ENCODE assay signal across 8 cellular contexts in the genomic region with DNA sequence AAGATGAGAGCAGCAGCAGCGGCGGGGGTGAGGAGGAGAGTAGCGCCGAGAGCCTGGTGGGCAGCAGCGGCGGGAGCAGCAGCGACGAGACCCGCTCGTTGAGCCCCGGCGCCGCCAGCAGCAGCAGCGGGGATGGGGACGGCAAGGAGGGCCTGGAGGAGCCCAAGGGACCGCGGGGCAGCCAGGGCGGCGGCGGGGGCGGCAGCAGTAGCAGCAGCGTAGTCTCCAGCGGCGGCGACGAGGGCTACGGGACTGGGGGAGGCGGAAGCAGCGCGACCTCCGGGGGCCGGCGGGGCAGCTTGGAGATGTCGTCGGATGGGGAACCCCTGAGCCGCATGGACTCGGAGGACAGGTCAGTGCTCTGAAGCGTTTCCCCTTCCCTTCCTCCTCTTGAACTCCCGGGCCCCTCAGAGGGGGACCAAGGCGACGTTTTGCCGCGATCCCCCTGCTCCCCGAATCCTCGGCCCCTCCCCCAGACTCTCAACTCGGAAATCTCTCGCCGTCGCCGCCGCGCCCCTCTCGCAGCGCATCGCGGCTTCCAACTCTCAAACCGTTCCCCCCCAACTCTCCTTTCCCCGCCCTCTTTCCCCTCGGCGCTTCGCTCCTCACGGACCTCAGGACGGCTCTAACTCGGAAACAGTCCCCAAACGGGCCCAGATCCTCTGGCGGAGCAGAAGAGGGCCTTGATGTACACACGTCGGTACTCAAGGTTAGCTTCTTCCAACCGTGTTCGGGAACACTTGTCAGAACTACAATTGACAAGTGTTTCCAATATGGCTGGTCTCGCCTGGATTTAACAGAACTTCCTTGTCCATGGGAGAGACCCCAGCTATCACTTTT.
DNase-seq lines count a peak whose midpoint lies in the region; ATAC-seq and TF ChIP-seq lines count a peak whose summit lies in the region.

No MANE protein-coding gene starts in this region.

- DNase-seq in RWPE1 (ENCODE audit: low spot score) = peak; percentile 42
- DNase-seq in activated gamma-delta T cell treated with Interleukin-2 at 50 U/mL for 16 hours = peak; percentile 51
- DNase-seq in foreskin melanocyte = peak; percentile 40
- peak in 48 of 56 donors; percentile 3 to 68 (median 46) for DNase-seq in nucleus accumbens (lab: John Stamatoyannopoulos, UW)
- DNase-seq in substantia nigra (lab: John Stamatoyannopoulos, UW) = peak in 40 of 49 donors; percentile 11 to 72 (median 46)

- peak; percentile 40 for ATAC-seq in HG03439 (IDR thresholded peaks at IDR 0.05; ENCODE audit: unreplicated experiment)

- peak overlapping the region; percentile 79 for H3K4me2 ChIP-seq in BLaER1

- peak overlapping the region; percentile 90 for H3K27ac ChIP-seq in BLaER1
- peak overlapping the region; percentile 78 for H3K27ac ChIP-seq in RWPE1
- peak overlapping the region; percentile 89 for H3K27ac ChIP-seq in substantia nigra (ENCODE audit: low read depth, low read length, poor library complexity, severe bottlenecking)

- no peaks in the 10 kb centered on the region for H3K9me3 ChIP-seq in BLaER1

- peaks cover 19% of the 10 kb centered on the region for H3K36me3 ChIP-seq in BLaER1

- peaks cover 52% of the 10 kb centered on the region for H4K20me1 ChIP-seq in BLaER1

- TF ChIP-seq POLR2A in GM19193 (IDR thresholded peaks at IDR 0.05; ENCODE audit: extremely low read depth, insufficient read depth, insufficient read length) = peak; percentile 34

- no peaks in the 10 kb centered on the region for H3K27me3 ChIP-seq in BLaER1

- POLR2A ChIA-PET in RWPE1 (lab: Yijun Ruan, JAX; ENCODE audit: low non-redundant PET) = interaction anchor here (0.6 to 1.1 kb wide), 2 partner anchors 42 to 142 kb away, joined by 5 to 7 read pairs; no protein-coding TSS in a partner anchor

- peak overlapping the region; percentile 87 for H3K9ac ChIP-seq in BLaER1

- peak overlapping the region; percentile 83 for H3K4me3 ChIP-seq in BLaER1

- TF ChIP-seq CTCF in RWPE1 (conservative IDR thresholded peaks at IDR 0.05; ENCODE audit: low read depth) = no peak

- CTCF ChIA-PET in RWPE1 (lab: Yijun Ruan, JAX) = no interaction called here

- H3K4me1 ChIP-seq in BLaER1 = peaks cover 17% of the 10 kb centered on the region

Comparison
In these comparisons a context has a peak if more than half of its experiments do, and no peak if none do; other contexts are left out.
1. Peak in every context shown above with its lines: DNase-seq, ATAC-seq, H3K4me3 ChIP-seq and H3K27ac ChIP-seq.